Comparison of ENCODE assay signal across 16 cellular contexts in the genomic region with DNA sequence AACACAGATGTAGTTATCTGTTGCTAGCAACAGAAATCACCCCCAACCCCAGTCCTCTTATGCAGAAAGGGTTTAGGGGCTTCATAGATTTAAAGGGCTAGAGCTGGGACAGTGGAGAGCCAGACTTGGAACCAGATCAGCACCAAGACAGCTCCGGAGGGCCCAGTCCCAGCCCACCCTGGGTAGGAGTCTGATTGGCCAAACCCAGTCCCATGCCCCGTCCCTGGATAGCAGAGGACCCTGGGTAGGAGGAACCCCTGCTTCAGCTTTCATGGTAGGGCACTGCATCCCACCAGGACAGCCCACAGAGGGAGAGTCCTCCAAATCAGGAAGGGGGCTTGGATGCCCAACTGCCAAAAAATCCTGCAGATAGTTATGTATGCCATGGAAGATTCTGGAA.
"Had no signal": no experiment of that assay in that cellular context is flagged by ENCODE, and none has a peak within 500 bp of the region (broad histone marks: within the 10 kb centered on the region; RNA-seq: fewer than 3 reads in every experiment).

No MANE protein-coding gene starts in this region.

- ATAC-seq: esophagus mucosa; right lobe of liver; stimulated activated naive CD8-positive, alpha-beta T cell treated with anti-CD3 and anti-CD28 coated beads, Interleukin-15, Interleukin-2, amounts not matched to agents 100 U/mL and 50 U/mL, for 24 hours had no signal

- H3K9ac ChIP-seq: SK-N-SH had no signal

- H3K36me3 ChIP-seq: right lobe of liver, tibial artery had no signal

- H3K9me3 Mint-ChIP-seq: activated naive CD8-positive, alpha-beta T cell treated with anti-CD3 and anti-CD28 coated beads for 36 hours; dendritic cell treated with granulocyte-macrophage colony-stimulating factor and Interleukin-4, amounts not matched to agents 40 ng/mL and 50 ng/mL, for 4 days had no signal

- H3K27me3 Mint-ChIP-seq: activated naive CD8-positive, alpha-beta T cell treated with anti-CD3 and anti-CD28 coated beads for 36 hours; dendritic cell treated with granulocyte-macrophage colony-stimulating factor and Interleukin-4, amounts not matched to agents 40 ng/mL and 50 ng/mL, for 4 days had no signal

- H3K27ac Mint-ChIP-seq: activated naive CD8-positive, alpha-beta T cell treated with anti-CD3 and anti-CD28 coated beads for 36 hours; dendritic cell treated with granulocyte-macrophage colony-stimulating factor and Interleukin-4, amounts not matched to agents 40 ng/mL and 50 ng/mL, for 4 days had no signal

- H3K4me1 ChIP-seq: right lobe of liver, tibial artery had no signal

- H3K4me3 Mint-ChIP-seq: activated naive CD8-positive, alpha-beta T cell treated with anti-CD3 and anti-CD28 coated beads for 36 hours; dendritic cell treated with granulocyte-macrophage colony-stimulating factor and Interleukin-4, amounts not matched to agents 40 ng/mL and 50 ng/mL, for 4 days had no signal

- DNase-seq: activated CD4-positive, alpha-beta T cell treated with anti-CD3 and anti-CD28 coated beads for 4 hours; activated CD4-positive, alpha-beta T cell treated with anti-CD3 and anti-CD28 coated beads, Interleukin-2, amount 50 U/mL, for 48 hours; activated CD4-positive, CD25-positive, alpha-beta regulatory T cell; activated naive CD4-positive, alpha-beta T cell treated with Interleukin-2 at 50 U/mL for 16 hours; activated naive CD8-positive, alpha-beta T cell treated with anti-CD3 and anti-CD28 coated beads for 36 hours; activated T-cell treated with anti-CD3 and anti-CD28 coated beads, Interleukin-2, amount 50 U/mL, for 48 hours; effector memory CD4-positive, alpha-beta T cell; SK-N-SH; stimulated activated CD4-positive, alpha-beta T cell treated with anti-CD3 and anti-CD28 coated beads, Interleukin-2, amount 100 ng/mL, for 48 hours; stimulated activated naive CD8-positive, alpha-beta T cell treated with anti-CD3 and anti-CD28 coated beads, Interleukin-15, Interleukin-2, amounts not matched to agents 100 U/mL and 50 U/mL, for 24 hours; T-helper 9 cell had no signal

- H3K4me1 Mint-ChIP-seq: activated naive CD8-positive, alpha-beta T cell treated with anti-CD3 and anti-CD28 coated beads for 36 hours had no signal

- H3K36me3 Mint-ChIP-seq: activated naive CD8-positive, alpha-beta T cell treated with anti-CD3 and anti-CD28 coated beads for 36 hours had no signal

- H3K4me3 ChIP-seq: right lobe of liver, smooth muscle cell, tibial artery had no signal

- H3K27me3 ChIP-seq: right lobe of liver, tibial artery had no signal

- H3K9me3 ChIP-seq: right lobe of liver, SK-N-SH, tibial artery had no signal

- H3K27ac ChIP-seq: right lobe of liver, tibial artery had no signal

- H3K4me2 ChIP-seq: SK-N-SH, smooth muscle cell had no signal
